ENCODE assay signal across 17 cellular contexts in the genomic region with DNA sequence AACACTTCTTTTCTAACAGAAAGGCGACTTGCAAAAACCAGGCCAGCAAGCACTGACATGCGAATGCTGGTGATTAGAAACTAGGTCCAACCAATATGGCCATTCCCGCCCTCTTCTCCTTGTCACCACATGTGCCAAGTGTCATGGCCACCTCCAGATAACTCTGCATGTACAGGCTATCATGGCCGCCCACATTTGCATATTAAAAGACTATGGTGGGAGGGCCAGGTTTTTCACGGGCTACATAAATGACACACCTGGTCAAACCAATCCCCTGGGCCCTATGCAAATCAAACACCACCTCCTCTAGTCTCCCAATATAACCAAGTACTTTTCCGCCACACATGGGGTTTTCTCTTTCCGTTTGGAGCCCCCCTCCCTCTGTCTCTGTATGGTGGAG. TPM values are rescaled to one million over a fixed set of nuclear protein-coding genes. Genes with fewer than 3 reads are reported as not detected.
A peak's percentile ranks its signal among the peaks of the same experiment; 100 is the strongest.
DNase-seq lines count a peak whose midpoint lies in the region; ATAC-seq, FAIRE-seq and TF ChIP-seq lines count a peak whose summit lies in the region.
"Had no signal": no experiment of that assay in that cellular context is flagged by ENCODE, and none has a peak within 500 bp of the region (broad histone marks: within the 10 kb centered on the region; RNA-seq: fewer than 3 reads in every experiment).

No MANE protein-coding gene starts in this region.

- intact Hi-C loops in pancreas (cut with DNase I), result no loop called here

- CTCF ChIA-PET in H1 (lab: Charles Lee; ENCODE audit: partially characterized antibody), result interaction anchor here (0.9 to 5.1 kb wide), 11 partner anchors 14 to 358 kb away, joined by 3 to 22 read pairs (median 3); no protein-coding TSS in a partner anchor

- H2BK120ac ChIP-seq in H1 (replicated peaks; ENCODE audit: low read depth, low read length), result no peak overlapping the region

- H4K20me1 ChIP-seq in H1 (replicated peaks in 1 of 2; ENCODE audit: control insufficient read depth in 1 of 2, insufficient read depth in 2 of 2, low read length in 2 of 2), result no peaks in the 10 kb centered on the region

- no peak for TF ChIP-seq RAD21 in H1 (IDR thresholded peaks at IDR 0.05 in 1 of 2, conservative IDR thresholded peaks at IDR 0.05 in 1 of 2; ENCODE audit: low read depth in 2 of 2, low read length in 2 of 2)

- H4K91ac ChIP-seq in H1 (replicated peaks; ENCODE audit: insufficient read length, low read length), result no peak overlapping the region

- H2BK15ac ChIP-seq in H1 (ENCODE audit: low read length), result no peak overlapping the region

- no peak overlapping the region for H3K9ac ChIP-seq in H1 (replicated peaks in 1 of 4; ENCODE audit: extremely low read depth in 1 of 4, low read depth in 3 of 4, low read length in 3 of 4)

- no peak overlapping the region for H4K5ac ChIP-seq in H1 (ENCODE audit: insufficient read length, low read depth, low read length)

- H3K14ac ChIP-seq in H1 (ENCODE audit: insufficient read length), result no peak overlapping the region

- peak; percentile 74 to 88 (median 82) for ATAC-seq in pancreas
- no peak for ATAC-seq in HG02678 (IDR thresholded peaks at IDR 0.05; ENCODE audit: unreplicated experiment)

- H3K56ac ChIP-seq in H1 (replicated peaks; ENCODE audit: insufficient read length, low read depth, low read length), result no peak overlapping the region

- peaks cover 0 to 3% (median 0%) of the 10 kb centered on the region in 4 experiments; a peak in 1 of 7 replicates for H3K4me1 ChIP-seq in H1 (replicated peaks in 1 of 4; ENCODE audit: control insufficient read depth in 3 of 4, insufficient read depth in 4 of 4, low read length in 3 of 4)
- no peaks in the 10 kb centered on the region for H3K4me1 ChIP-seq in pancreas
- H3K4me1 ChIP-seq: A549 had no signal

- no peak overlapping the region for H3K18ac ChIP-seq in H1 (ENCODE audit: extremely low read depth, low read length)

- peak overlapping the region in 1 of 2 experiments; percentile 17; a peak in 2 of 4 replicates for H3K4me2 ChIP-seq in H1 (ENCODE audit: insufficient read depth in 1 of 2, low read depth in 2 of 2, low read length in 2 of 2)
- H3K4me2 ChIP-seq: A549 had no signal

- no peak overlapping the region for H2AK5ac ChIP-seq in H1 (ENCODE audit: low read depth, low read length)

- H3K27me3 ChIP-seq in H1 (replicated peaks in 1 of 4; ENCODE audit: control insufficient read depth in 3 of 4, extremely low read depth in 1 of 4, insufficient read depth in 3 of 4, low read length in 3 of 4), result no peaks in the 10 kb centered on the region
- H3K27me3 ChIP-seq in pancreas, result peaks cover 0 to 14% (median 0%) of the 10 kb centered on the region in 4 donors
- H3K27me3 ChIP-seq in WERI-Rb-1 (ENCODE audit: insufficient read depth, low read depth, severe bottlenecking), result peaks cover 29% of the 10 kb centered on the region

- FAIRE-seq in H1 (lab: Jason Lieb, UNC) (no peak), pancreas (lab: Jason Lieb, UNC) (no peak)
- FAIRE-seq: A549, G401.6, GM19239 had no signal

- no peak overlapping the region for H2BK5ac ChIP-seq in H1 (ENCODE audit: low read depth, low read length)

- 0 out of 2 replicates have a peak, but pooled peaks cover 2% of the 10 kb centered on the region for H3K23me2 ChIP-seq in H1 (ENCODE audit: low read depth, low read length)

- TF ChIP-seq POLR2A in H1 (IDR thresholded peaks at IDR 0.05; ENCODE audit: control extremely low read depth in 1 of 2, low read depth in 2 of 2, low read length in 2 of 2), result no peak

- TF ChIP-seq CTCF in H1 (IDR thresholded peaks at IDR 0.05; ENCODE audit: control extremely low read depth in 1 of 3, insufficient read depth in 1 of 3, low read depth in 1 of 3, low read length in 3 of 3) (no peak), pancreas (IDR thresholded peaks at IDR 0.05) (no peak), WERI-Rb-1 (IDR thresholded peaks at IDR 0.05; ENCODE audit: low read depth, low read length) (no peak)

- no peak for TF ChIP-seq EP300 in H1 (IDR thresholded peaks at IDR 0.05; ENCODE audit: borderline replicate concordance in 1 of 2, low read depth in 2 of 2, low read length in 2 of 2)

- no peak overlapping the region for H3K4ac ChIP-seq in H1 (replicated peaks; ENCODE audit: insufficient read length, low read depth, low read length)

- H3K36me3 ChIP-seq in H1 (ENCODE audit: control insufficient read depth in 2 of 4, insufficient read depth in 4 of 4, low read length in 3 of 4) (no peaks in the 10 kb centered on the region), pancreas (no peaks in the 10 kb centered on the region), WERI-Rb-1 (no peaks in the 10 kb centered on the region)

- H3K4me3 ChIP-seq in H1 (ENCODE audit: extremely low read depth in 1 of 4, insufficient read depth in 2 of 4, low read depth in 3 of 4, low read length in 4 of 4) (peak overlapping the region in 1 of 4 experiments; percentile 36; a peak in 1 of 8 replicates), pancreas (peak overlapping the region in 1 of 4 donors; percentile 5), WERI-Rb-1 (ENCODE audit: low read depth, low read length) (no peak overlapping the region)
- H3K4me3 ChIP-seq: A549 had no signal

- no peak overlapping the region for H3K23ac ChIP-seq in H1 (ENCODE audit: insufficient read length)

- DNase-seq in NOMO-1 treated with DMSO at 0.1 percent for 48 hours (lab: John Stamatoyannopoulos, UW; ENCODE audit: unreplicated experiment) (peak; percentile 4), NOMO-1 treated with dmso at 0.1 percent for 144 hours (lab: John Stamatoyannopoulos, UW; ENCODE audit: unreplicated experiment) (no peak), NCI-H2227 treated with DMSO at 0.1 percent for 48 hours (lab: John Stamatoyannopoulos, UW) (peak; percentile 54), H1 (ENCODE audit: low read depth in 1 of 2, low spot score in 2 of 2) (no peak), pancreas (peak in 4 of 6 donors; percentile 13 to 32 (median 26)), epidermal melanocyte (ENCODE audit: insufficient read length, low spot score) (no peak), WERI-Rb-1 (no peak)
- DNase-seq: COR-L47, GOT3, NCI-H1930, NCI-H524 treated with DMSO at 0.1 percent for 48 hours, SIG-M5 had no signal

- no peak overlapping the region for H2BK12ac ChIP-seq in H1 (ENCODE audit: low read depth, low read length)

- H3K27ac ChIP-seq in H1 (ENCODE audit: low read depth, low read length), result no peak overlapping the region
- peak overlapping the region in 1 of 4 donors; percentile 8 for H3K27ac ChIP-seq in pancreas
- no peak overlapping the region for H3K27ac ChIP-seq in WERI-Rb-1
- H3K27ac ChIP-seq: A549, C4-2B had no signal

- H3K79me2 ChIP-seq in H1 (ENCODE audit: control insufficient read depth in 1 of 2, insufficient read depth in 2 of 2, low read length in 2 of 2), result no peaks in the 10 kb centered on the region

- H3K79me1 ChIP-seq in H1 (ENCODE audit: low read depth, low read length), result no peaks in the 10 kb centered on the region

- no peak overlapping the region for H2BK20ac ChIP-seq in H1 (ENCODE audit: low read length)

- WGBS in H1 (ENCODE audit: extremely low coverage in 1 of 2, insufficient coverage in 1 of 2, insufficient read length in 1 of 2, insufficient replicate concordance in 2 of 2, low coverage in 1 of 2, low lambda C conversion rate in 2 of 2, missing lambda C conversion rate in 1 of 2), 2 experiments, result 55% methylated on average over 7 of the region's 7 CpGs; no CpG with 5 or more reads in 1 of the 2 experiments
- 46 to 62% methylated on average over 7 of the region's 7 CpGs for WGBS in pancreas, 2 donors

- H4K8ac ChIP-seq in H1 (ENCODE audit: extremely low read depth, insufficient read depth, low read length), result no peak overlapping the region

- POLR2A ChIA-PET in H1 (lab: Charles Lee; ENCODE audit: partially characterized antibody), result interaction anchor here (0.9 to 1.7 kb wide), 2 partner anchors 14 to 305 kb away, joined by 3 to 4 read pairs; no protein-coding TSS in a partner anchor

- H2AFZ ChIP-seq in H1 (ENCODE audit: low read length), result 0 out of 2 replicates have a peak overlapping the region, but pooled peaks have one; percentile 44

- no peaks in the 10 kb centered on the region for H3K9me3 ChIP-seq in H1 (ENCODE audit: insufficient read depth in 2 of 2, low read depth in 1 of 2, low read length in 1 of 2)
- H3K9me3 ChIP-seq in pancreas, result no peaks in the 10 kb centered on the region
- H3K9me3 ChIP-seq in WERI-Rb-1 (ENCODE audit: severe bottlenecking), result no peaks in the 10 kb centered on the region
- H3K9me3 ChIP-seq: A549 had no signal

TF ChIP-seq in H1, 55 proteins besides CTCF, POLR2A, EP300 and RAD21 (continues in another document):
- peak; percentile 85 for TF ChIP-seq YY1 (IDR thresholded peaks at IDR 0.05; ENCODE audit: low read depth, low read length)
- no peak for TF ChIP-seq BCL11A (IDR thresholded peaks at IDR 0.05; ENCODE audit: low read depth in 2 of 2, low read length in 2 of 2)
- TF ChIP-seq, protein P1, sequence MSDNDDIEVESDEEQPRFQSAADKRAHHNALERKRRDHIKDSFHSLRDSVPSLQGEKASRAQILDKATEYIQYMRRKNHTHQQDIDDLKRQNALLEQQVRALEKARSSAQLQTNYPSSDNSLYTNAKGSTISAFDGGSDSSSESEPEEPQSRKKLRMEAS (IDR thresholded peaks at IDR 0.05), result 0 out of 2 replicates have a peak, but pooled peaks have one; percentile 14
- TF ChIP-seq CEBPB (IDR thresholded peaks at IDR 0.05; ENCODE audit: low read depth, low read length), result no peak
- TF ChIP-seq CBX8 (IDR thresholded peaks at IDR 0.05; ENCODE audit: borderline replicate concordance, low read depth, low read length), result no peak
- TF ChIP-seq POU5F1 (IDR thresholded peaks at IDR 0.05; ENCODE audit: low read depth, low read length), result no peak
- TF ChIP-seq, protein P2, sequence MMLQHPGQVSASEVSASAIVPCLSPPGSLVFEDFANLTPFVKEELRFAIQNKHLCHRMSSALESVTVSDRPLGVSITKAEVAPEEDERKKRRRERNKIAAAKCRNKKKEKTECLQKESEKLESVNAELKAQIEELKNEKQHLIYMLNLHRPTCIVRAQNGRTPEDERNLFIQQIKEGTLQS (IDR thresholded peaks at IDR 0.05; ENCODE audit: insufficient read depth, low read depth, low read length), result no peak
- TF ChIP-seq ZNF274 (IDR thresholded peaks at IDR 0.05; ENCODE audit: borderline replicate concordance, extremely low read depth, low read length), result no peak
- TF ChIP-seq RNF2 (IDR thresholded peaks at IDR 0.05; ENCODE audit: borderline replicate concordance, low read depth, low read length, missing control alignments, poor library complexity, severe bottlenecking), result no peak

RNA-seq across cellular contexts. Expression of a gene that starts 40.1 kb away (rescaled TPM):
- 37.6 and 39.3 TPM in 2 replicates for total RNA-seq in H1 (2021; fragmentation: NEBNext Ultra II Directional; extraction: Animal tissue kit (Norgen Biotek cat#: 25700))
- 20.5 and 31.3 TPM in 2 replicates for polyA plus RNA-seq in H1 (2011; rRNA removed)
- 29.5 TPM for polyA plus RNA-seq in H1 (2011; cell fraction: cytosol; rRNA removed)
- 11.7 TPM for polyA plus RNA-seq in H1 (2011; cell fraction: nucleus; rRNA removed)
- 21.3 to 29.4 TPM (median 23.0 TPM) in 4 replicates for polyA plus RNA-seq in H1 (2012, experiment 1 of 2)
- 7.2 TPM for polyA plus RNA-seq in H1 (2012, experiment 2 of 2)
- polyA plus RNA-seq in H1 (2013, experiment 1 of 2), result 22.2 TPM
- 23.0 TPM for polyA plus RNA-seq in H1 (2013, experiment 2 of 2)
- 22.3 and 25.6 TPM in 2 replicates for polyA minus RNA-seq in H1 (2011; rRNA and poly(A)+ RNA removed)
- polyA minus RNA-seq in H1 (2011; cell fraction: cytosol; rRNA and poly(A)+ RNA removed), result 10.5 TPM
- 12.6 TPM for polyA minus RNA-seq in H1 (2011; cell fraction: nucleus; rRNA and poly(A)+ RNA removed)
- total RNA-seq in pancreas, result 1 to 10 TPM; 1.1 to 4.6 (median 2.2) TPM
- polyA plus RNA-seq in pancreas, result 1 to 10 TPM; 1.4 to 2.0 TPM

Comparison
In these comparisons a context has a peak if more than half of its experiments do, and no peak if none do; other contexts are left out.
1. DNase-seq: peak in NOMO-1 treated with DMSO at 0.1 percent for 48 hours (single experiment), NCI-H2227 treated with DMSO at 0.1 percent for 48 hours (single experiment) and pancreas (4 of 6); none in NOMO-1 treated with dmso at 0.1 percent for 144 hours (single experiment), H1 (0 of 2), epidermal melanocyte (single experiment) and WERI-Rb-1 (single experiment).